In the genomic region with DNA sequence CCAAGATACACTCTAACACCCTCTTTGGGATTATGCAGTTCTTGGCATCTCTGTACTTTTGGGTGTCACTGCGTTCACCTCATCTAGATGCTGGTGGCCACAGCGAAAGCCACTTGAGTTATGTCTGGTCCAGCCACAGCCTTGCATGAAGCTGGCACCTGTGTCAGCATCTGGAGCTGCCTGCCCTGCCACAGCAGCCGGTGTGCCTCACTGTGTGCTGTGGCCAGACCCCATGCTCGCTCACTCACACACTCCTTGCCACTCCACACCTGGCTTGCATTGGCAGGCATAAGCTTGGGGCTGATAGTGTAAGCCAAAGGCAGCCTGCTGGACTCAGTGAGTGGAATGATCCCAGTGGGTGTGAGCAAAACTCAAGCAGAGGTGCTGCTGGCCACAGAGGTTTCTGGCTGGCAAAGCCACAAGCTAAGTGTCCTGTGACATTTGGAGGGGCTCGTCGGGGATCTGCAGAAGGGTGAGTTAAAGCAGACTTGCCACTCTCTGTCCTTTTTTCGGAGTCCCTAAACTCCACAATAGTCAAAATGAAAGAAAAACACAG, we compare ENCODE assay signal across 26 cellular contexts.
"Had no signal": no experiment of that assay in that cellular context is flagged by ENCODE, and none has a peak within 500 bp of the region (broad histone marks: within the 10 kb centered on the region; RNA-seq: fewer than 3 reads in every experiment).

No MANE protein-coding gene starts in this region.

- H2AFZ ChIP-seq: hepatocyte had no signal

- H3K4me1 ChIP-seq: heart right ventricle, right atrium auricular region, right lobe of liver, thyroid gland, upper lobe of right lung had no signal

- H3K27me3 Mint-ChIP-seq: naive thymus-derived CD8-positive, alpha-beta T cell; progenitor cell of endocrine pancreas; stimulated activated memory B cell treated with anti-CD40 and anti-IgM and Interleukin-4, amounts not matched to agents 10 μg/mL and 1 μg/mL and 100 μg/mL, for 72 hours; stimulated activated naive CD8-positive, alpha-beta T cell treated with anti-CD3 and anti-CD28 coated beads, Interleukin-15, amount 100 ng/mL, for 72 hours had no signal

- H3K4me3 ChIP-seq: heart right ventricle, hepatocyte, lung, ovary, right atrium auricular region, right lobe of liver, smooth muscle cell, thyroid gland, upper lobe of right lung had no signal

- H3K27ac Mint-ChIP-seq: naive thymus-derived CD8-positive, alpha-beta T cell; nephron; progenitor cell of endocrine pancreas; stimulated activated memory B cell treated with anti-CD40 and anti-IgM and Interleukin-4, amounts not matched to agents 10 μg/mL and 1 μg/mL and 100 μg/mL, for 72 hours; stimulated activated naive CD8-positive, alpha-beta T cell treated with anti-CD3 and anti-CD28 coated beads, Interleukin-15, amount 100 ng/mL, for 72 hours had no signal

- H3K79me2 ChIP-seq: hepatocyte had no signal

- H3K36me3 ChIP-seq: heart right ventricle, ovary, right atrium auricular region, right lobe of liver, thyroid gland, upper lobe of right lung had no signal

- H3K27me3 ChIP-seq: heart right ventricle, hepatocyte, ovary, right atrium auricular region, right lobe of liver, thyroid gland, upper lobe of right lung had no signal

- H3K27ac ChIP-seq: heart right ventricle, hepatocyte, ovary, right atrium auricular region, right lobe of liver, thyroid gland, upper lobe of right lung had no signal

- H3K4me2 ChIP-seq: hepatocyte, smooth muscle cell had no signal

- DNase-seq: heart right ventricle; islet precursor cell; kidney glomerular epithelial cell; left cardiac atrium; naive thymus-derived CD8-positive, alpha-beta T cell; ovary; right lobe of liver; stimulated activated CD4-positive, alpha-beta T cell treated with anti-CD3 and anti-CD28 coated beads, Interleukin-1b, Interleukin-23, amount 100 ng/mL, for 48 hours; stimulated activated CD4-positive, alpha-beta T cell treated with anti-CD3 and anti-CD28 coated beads, Interleukin-2, amount 100 ng/mL, for 48 hours; stimulated activated CD4-positive, alpha-beta T cell treated with anti-CD3 and anti-CD28 coated beads, Interleukin-4, amount 100 ng/mL, for 4 hours; stimulated activated CD8-positive, alpha-beta memory T cell treated with anti-CD3 and anti-CD28 coated beads, Interleukin-4, amount 100 ng/mL, for 48 hours; stimulated activated naive CD4-positive, alpha-beta T cell treated with Interleukin-2 at 50 U/mL for 16 hours; stimulated activated naive CD8-positive, alpha-beta T cell treated with anti-CD3 and anti-CD28 coated beads, Interleukin-15, amount 100 ng/mL, for 72 hours; substantia nigra; thyroid gland; trophoblast cell; upper lobe of right lung had no signal

- H3K9me3 Mint-ChIP-seq: nephron, neural crest cell had no signal

- H3K36me3 Mint-ChIP-seq: naive thymus-derived CD8-positive, alpha-beta T cell; stimulated activated memory B cell treated with anti-CD40 and anti-IgM and Interleukin-4, amounts not matched to agents 10 μg/mL and 1 μg/mL and 100 μg/mL, for 72 hours had no signal

- H3K4me3 Mint-ChIP-seq: naive thymus-derived CD8-positive, alpha-beta T cell; nephron; neural crest cell; stimulated activated memory B cell treated with anti-CD40 and anti-IgM and Interleukin-4, amounts not matched to agents 10 μg/mL and 1 μg/mL and 100 μg/mL, for 72 hours; stimulated activated naive CD8-positive, alpha-beta T cell treated with anti-CD3 and anti-CD28 coated beads, Interleukin-15, amount 100 ng/mL, for 72 hours had no signal

- H3K4me1 Mint-ChIP-seq: naive thymus-derived CD8-positive, alpha-beta T cell; nephron; stimulated activated memory B cell treated with anti-CD40 and anti-IgM and Interleukin-4, amounts not matched to agents 10 μg/mL and 1 μg/mL and 100 μg/mL, for 72 hours; stimulated activated naive CD8-positive, alpha-beta T cell treated with anti-CD3 and anti-CD28 coated beads, Interleukin-15, amount 100 ng/mL, for 72 hours had no signal

- H3K9me3 ChIP-seq: right atrium auricular region, right lobe of liver, thyroid gland, upper lobe of right lung had no signal

- ATAC-seq: heart right ventricle; left cardiac atrium; left lobe of liver; naive thymus-derived CD8-positive, alpha-beta T cell; right lobe of liver; stimulated activated memory B cell treated with anti-CD40 and anti-IgM and Interleukin-4, amounts not matched to agents 10 μg/mL and 1 μg/mL and 100 μg/mL, for 72 hours; stimulated activated naive CD8-positive, alpha-beta T cell treated with anti-CD3 and anti-CD28 coated beads, Interleukin-15, amount 100 ng/mL, for 72 hours; upper lobe of right lung had no signal
